Comparison of ENCODE assay signal across 8 cellular contexts in the genomic region with DNA sequence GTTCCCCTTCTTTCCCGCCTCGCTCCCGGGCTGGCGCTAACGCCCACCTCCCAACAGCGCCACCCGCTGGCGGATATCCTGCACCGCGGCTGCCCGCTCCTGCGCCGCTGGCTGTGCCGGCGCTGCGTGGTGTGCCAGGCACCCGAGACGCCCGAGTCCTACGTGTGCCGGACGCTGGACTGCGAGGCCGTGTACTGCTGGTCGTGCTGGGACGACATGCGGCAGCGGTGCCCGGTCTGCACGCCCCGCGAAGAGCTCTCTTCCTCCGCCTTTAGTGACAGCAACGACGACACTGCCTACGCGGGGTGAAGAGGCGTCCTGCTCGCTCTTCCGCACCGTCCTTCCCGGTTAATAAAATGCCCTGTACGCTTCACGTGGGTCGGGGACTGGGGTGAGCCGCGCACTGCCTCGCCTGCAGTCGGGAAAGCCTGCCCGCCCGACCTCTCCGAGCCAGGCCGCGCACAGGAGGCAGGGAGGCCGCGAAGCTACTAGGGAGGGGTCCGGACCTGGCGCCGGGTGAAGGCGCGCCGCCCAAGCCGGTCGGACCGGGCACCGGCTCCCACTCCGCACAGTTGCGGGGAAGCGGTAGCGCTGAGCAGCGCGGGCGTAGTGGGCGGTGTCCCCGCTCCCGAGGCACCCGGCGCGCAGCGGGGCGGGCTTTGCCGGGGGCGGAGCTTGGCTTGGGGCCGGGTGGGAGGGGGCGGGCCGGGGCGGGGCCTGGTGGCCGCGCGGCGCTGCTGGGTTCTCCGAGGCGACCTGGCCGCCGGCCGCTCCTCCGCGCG. TPM values are rescaled to one million over a fixed set of nuclear protein-coding genes. Genes with fewer than 3 reads are reported as not detected.
DNase-seq lines count a peak whose midpoint lies in the region; ATAC-seq lines count a peak whose summit lies in the region.

Gene ADAM15 (plus strand): TSS at position 757 of the 782 bp plus-strand sequence. CDS start 71 bp downstream, outside the sequence.

- peaks cover 31% of the 10 kb centered on the region for H3K4me1 Mint-ChIP-seq in activated CD8-positive, alpha-beta T cell treated with anti-CD3 and anti-CD28 coated beads, Interleukin-2, amount 10 ng/mL, durations not matched to agents 7 days and 5 days (ENCODE audit: low read depth)
- peaks cover 9% of the 10 kb centered on the region for H3K4me1 Mint-ChIP-seq in memory B cell

- H3K4me1 ChIP-seq in effector memory CD4-positive, alpha-beta T cell (ENCODE audit: control insufficient read depth, insufficient read depth, low read length, poor library complexity, severe bottlenecking) = peaks cover 25% of the 10 kb centered on the region

- H3K9me3 Mint-ChIP-seq in activated CD8-positive, alpha-beta T cell treated with anti-CD3 and anti-CD28 coated beads, Interleukin-2, amount 10 ng/mL, durations not matched to agents 7 days and 5 days (ENCODE audit: insufficient read depth) = no peaks in the 10 kb centered on the region
- no peaks in the 10 kb centered on the region for H3K9me3 Mint-ChIP-seq in memory B cell

- H3K4me3 Mint-ChIP-seq in activated CD8-positive, alpha-beta T cell treated with anti-CD3 and anti-CD28 coated beads, Interleukin-2, amount 10 ng/mL, durations not matched to agents 7 days and 5 days = peak within 1 kb of the TSS; percentile 83
- H3K4me3 Mint-ChIP-seq in memory B cell = peak within 1 kb of the TSS; percentile 91

- ATAC-seq in GM18873 (IDR thresholded peaks at IDR 0.05; ENCODE audit: low FRiP score, unreplicated experiment) (peak; percentile 47), HG03342 (IDR thresholded peaks at IDR 0.05; ENCODE audit: unreplicated experiment) (peak; percentile 47), memory B cell (ENCODE audit: low read depth) (peak; percentile 77)
- ATAC-seq in activated CD8-positive, alpha-beta T cell treated with anti-CD3 and anti-CD28 coated beads, Interleukin-2, amount 10 ng/mL, durations not matched to agents 7 days and 5 days = peak; percentile 89

- DNase-seq in AG08395 (ENCODE audit: low spot score) = peak; percentile 95
- DNase-seq in NCI-H774 (lab: John Stamatoyannopoulos, UW) = peak; percentile 89
- peak; percentile 81 for DNase-seq in activated CD8-positive, alpha-beta T cell treated with anti-CD3 and anti-CD28 coated beads, Interleukin-2, amount 10 ng/mL, durations not matched to agents 7 days and 5 days
- DNase-seq in effector memory CD4-positive, alpha-beta T cell = peak; percentile 71 to 78 (median 77)
- DNase-seq in memory B cell (ENCODE audit: low spot score in 2 of 2) = peak; percentile 71 to 85
- DNase-seq in stimulated activated CD8-positive, alpha-beta memory T cell treated with anti-CD3 and anti-CD28 coated beads, Interleukin-12 subunit alpha, Interleukin-12 subunit beta, amount 100 ng/mL, for 24 hours (ENCODE audit: extremely low read depth) = peak; percentile 55

- H3K27ac Mint-ChIP-seq in activated CD8-positive, alpha-beta T cell treated with anti-CD3 and anti-CD28 coated beads, Interleukin-2, amount 10 ng/mL, durations not matched to agents 7 days and 5 days = peak within 1 kb of the TSS; percentile 85
- no peak within 1 kb of the TSS for H3K27ac Mint-ChIP-seq in memory B cell

- peaks cover under 1% of the 10 kb centered on the region for H3K27me3 Mint-ChIP-seq in activated CD8-positive, alpha-beta T cell treated with anti-CD3 and anti-CD28 coated beads, Interleukin-2, amount 10 ng/mL, durations not matched to agents 7 days and 5 days (ENCODE audit: low read depth)
- no peaks in the 10 kb centered on the region for H3K27me3 Mint-ChIP-seq in memory B cell

- H3K36me3 ChIP-seq in effector memory CD4-positive, alpha-beta T cell (ENCODE audit: control insufficient read depth, insufficient read depth, low read length) = no peaks in the 10 kb centered on the region

- POLR2A ChIA-PET in activated CD8-positive, alpha-beta T cell treated with anti-CD3 and anti-CD28 coated beads, Interleukin-2, amount 10 ng/mL, durations not matched to agents 7 days and 5 days (lab: Charles Lee) = interaction anchor here (0.5 to 1.9 kb wide), 5 partner anchors 9 to 95 kb away, joined by 3 to 7 read pairs (median 3); partner anchors contain the start of genes CKS1B and PBXIP1

- H3K4me3 ChIP-seq in effector memory CD4-positive, alpha-beta T cell (ENCODE audit: insufficient read depth, low read depth, low read length, poor library complexity, severe bottlenecking) = peak within 1 kb of the TSS; percentile 92

- no peaks in the 10 kb centered on the region for H3K27me3 ChIP-seq in effector memory CD4-positive, alpha-beta T cell (replicated peaks; ENCODE audit: control insufficient read depth, insufficient read depth, low read length, poor library complexity, severe bottlenecking)

- peak within 1 kb of the TSS; percentile 71 for H3K27ac ChIP-seq in effector memory CD4-positive, alpha-beta T cell (ENCODE audit: insufficient read depth, low read length, poor library complexity, severe bottlenecking)

- CTCF ChIA-PET in activated CD8-positive, alpha-beta T cell treated with anti-CD3 and anti-CD28 coated beads, Interleukin-2, amount 10 ng/mL, durations not matched to agents 7 days and 5 days (lab: Charles Lee) = interaction anchor here (0.6 to 13.8 kb wide), 36 partner anchors 7 to 586 kb away, joined by 3 to 205 read pairs (median 4); partner anchors contain the start of genes EFNA4, FLAD1, KRTCAP2 and PBXIP1

- no peaks in the 10 kb centered on the region for H3K9me3 ChIP-seq in effector memory CD4-positive, alpha-beta T cell (ENCODE audit: control insufficient read depth, low read length)

- no peaks in the 10 kb centered on the region for H3K36me3 Mint-ChIP-seq in activated CD8-positive, alpha-beta T cell treated with anti-CD3 and anti-CD28 coated beads, Interleukin-2, amount 10 ng/mL, durations not matched to agents 7 days and 5 days (ENCODE audit: low read depth)
- H3K36me3 Mint-ChIP-seq in memory B cell = no peaks in the 10 kb centered on the region

RNA-seq across cellular contexts. Expression of gene ADAM15, which starts in this region (rescaled TPM):
- 10 to 100 TPM; 29.7 to 29.8 TPM for total RNA-seq in activated CD8-positive, alpha-beta T cell treated with anti-CD3 and anti-CD28 coated beads, Interleukin-2, amount 10 ng/mL, durations not matched to agents 7 days and 5 days

Comparison
In these comparisons a context has a peak if more than half of its experiments do, and no peak if none do; other contexts are left out.
1. Peak in every context shown above with its lines: DNase-seq, ATAC-seq, H3K4me3 ChIP-seq and H3K27ac ChIP-seq.